ENCODE assay signal across 16 cellular contexts in genomic region chr6:6409397-6410030, GRCh38.
DNase-seq lines count a peak whose midpoint lies in the region; ATAC-seq and TF ChIP-seq lines count a peak whose summit lies in the region.
"Had no signal": no experiment of that assay in that cellular context is flagged by ENCODE, and none has a peak within 500 bp of the region (broad histone marks: within the 10 kb centered on the region; RNA-seq: fewer than 3 reads in every experiment).

No MANE protein-coding gene starts in this region.

- H3K27me3 Mint-ChIP-seq in endodermal cell (ENCODE audit: insufficient read depth) (no peaks in the 10 kb centered on the region), osteocyte (ENCODE audit: unreplicated experiment) (no peaks in the 10 kb centered on the region)

- no peak overlapping the region for H3K9ac ChIP-seq in endodermal cell (ENCODE audit: extremely low read depth, low read length, poor library complexity, severe bottlenecking)

- H3K9me3 Mint-ChIP-seq in endodermal cell (no peaks in the 10 kb centered on the region), osteocyte (ENCODE audit: unreplicated experiment) (no peaks in the 10 kb centered on the region)

- H3K4me3 Mint-ChIP-seq in endodermal cell (no peak overlapping the region), osteocyte (ENCODE audit: unreplicated experiment) (no peak overlapping the region)

- H3K4me1 Mint-ChIP-seq in endodermal cell: no peaks in the 10 kb centered on the region
- peaks cover 23% of the 10 kb centered on the region for H3K4me1 Mint-ChIP-seq in osteocyte (ENCODE audit: unreplicated experiment)

- no peaks in the 10 kb centered on the region for H3K9me3 ChIP-seq in endodermal cell (ENCODE audit: control insufficient read depth, low read length)

- H3K27ac Mint-ChIP-seq in endodermal cell (no peak overlapping the region), osteocyte (ENCODE audit: unreplicated experiment) (peak overlapping the region; percentile 56)

- H3K27me3 ChIP-seq in endodermal cell (ENCODE audit: control insufficient read depth, insufficient read depth, low read length, poor library complexity, severe bottlenecking): no peaks in the 10 kb centered on the region

- ATAC-seq in HG02623 (IDR thresholded peaks at IDR 0.05; ENCODE audit: unreplicated experiment): no peak
- ATAC-seq: HCT116, K562, Panc1 had no signal

- no peak for TF ChIP-seq CTCF in endodermal cell (conservative IDR thresholded peaks at IDR 0.05)
- TF ChIP-seq CTCF in osteocyte (IDR thresholded peaks at IDR 0.05): no peak

- H3K36me3 ChIP-seq in endodermal cell (ENCODE audit: control insufficient read depth, insufficient read depth, low read length): no peaks in the 10 kb centered on the region

- DNase-seq in Daoy (ENCODE audit: low read depth): peak; percentile 23
- DNase-seq in NAMALWA (ENCODE audit: low spot score): peak; percentile 25
- DNase-seq in endodermal cell: peak; percentile 60
- DNase-seq in osteocyte (ENCODE audit: extremely low spot score, unreplicated experiment): no peak
- DNase-seq in stimulated activated CD4-positive, alpha-beta T cell treated with anti-CD3 and anti-CD28 coated beads, Interleukin-2, amount 100 ng/mL, for 48 hours: no peak
- no peak for DNase-seq in activated CD4-positive, alpha-beta T cell treated with anti-CD3 and anti-CD28 coated beads, Interleukin-2, amount 50 U/mL, for 1 hour
- DNase-seq: DMS 273 treated with DMSO at 0.1 percent for 48 hours, NCI-H1105, NCI-H1930, NCI-H2171, NCI-H774, SHP77 had no signal

- H3K27ac ChIP-seq in endodermal cell (ENCODE audit: low read depth, low read length): no peak overlapping the region

- no peaks in the 10 kb centered on the region for H3K36me3 Mint-ChIP-seq in endodermal cell (ENCODE audit: low read depth)
- H3K36me3 Mint-ChIP-seq in osteocyte (ENCODE audit: unreplicated experiment): no peaks in the 10 kb centered on the region

- 89 to 94% methylated on average over 6 to 7 of the region's 7 CpGs for WGBS in endodermal cell (ENCODE audit: insufficient coverage in 1 of 2, insufficient read length in 1 of 2), 2 experiments

- H3K4me3 ChIP-seq in endodermal cell (ENCODE audit: low read length): no peak overlapping the region
- H3K4me3 ChIP-seq: K562 had no signal

- no peaks in the 10 kb centered on the region for H3K4me1 ChIP-seq in endodermal cell (ENCODE audit: control insufficient read depth, insufficient read depth, low read length)

Comparison
In these comparisons a context has a peak if more than half of its experiments do, and no peak if none do; other contexts are left out.
1. DNase-seq: peak in Daoy (single experiment), NAMALWA (single experiment) and endodermal cell (single experiment); none in osteocyte (single experiment), stimulated activated CD4-positive, alpha-beta T cell treated with anti-CD3 and anti-CD28 coated beads, Interleukin-2, amount 100 ng/mL, for 48 hours (0 of 2) and activated CD4-positive, alpha-beta T cell treated with anti-CD3 and anti-CD28 coated beads, Interleukin-2, amount 50 U/mL, for 1 hour (single experiment).